Comparison of ENCODE assay signal across 13 cellular contexts in genomic region chr2:216740557-216741222, GRCh38. TPM values are rescaled to one million over a fixed set of nuclear protein-coding genes. Genes with fewer than 3 reads are reported as not detected.
A peak's percentile ranks its signal among the peaks of the same experiment; 100 is the strongest.
DNase-seq lines count a peak whose midpoint lies in the region; ATAC-seq and TF ChIP-seq lines count a peak whose summit lies in the region.
"Had no signal": no experiment of that assay in that cellular context is flagged by ENCODE, and none has a peak within 500 bp of the region (broad histone marks: within the 10 kb centered on the region; RNA-seq: fewer than 3 reads in every experiment).

No MANE protein-coding gene starts in this region.

- no peaks in the 10 kb centered on the region for H3K9me3 ChIP-seq in esophagus muscularis mucosa
- H3K9me3 ChIP-seq in transverse colon: no peaks in the 10 kb centered on the region

- in situ Hi-C loops in transverse colon (cut with MboI; ENCODE audit: low pct_ligation_motif_present in 1 of 4, low pct_unique_long_range_greater_than_20kb in 1 of 4, low sequenced_read_pairs in 3 of 4): no loop called here

- TF ChIP-seq CTCF in esophagus muscularis mucosa (IDR thresholded peaks at IDR 0.05) (no peak), transverse colon (IDR thresholded peaks at IDR 0.05) (no peak)

- H3K4me3 ChIP-seq in esophagus muscularis mucosa (no peak overlapping the region), transverse colon (no peak overlapping the region)

- H3K27me3 ChIP-seq in esophagus muscularis mucosa (no peaks in the 10 kb centered on the region), transverse colon (no peaks in the 10 kb centered on the region)

- DNase-seq in NCI-H2029 treated with DMSO at 0.1 percent for 48 hours (lab: John Stamatoyannopoulos, UW): peak; percentile 43
- no peak for DNase-seq in esophagus muscularis mucosa (ENCODE audit: extremely low spot score)
- DNase-seq in lung microvascular endothelial cell (ENCODE audit: low read depth in 2 of 2): peak; percentile 28 to 39
- DNase-seq in transverse colon: no peak
- no peak for DNase-seq in NCI-H187 (lab: John Stamatoyannopoulos, UW)
- DNase-seq: glutamatergic neuron, H7, NCI-H1694, PC-3, T1000 had no signal

- TF ChIP-seq POLR2A in esophagus muscularis mucosa (IDR thresholded peaks at IDR 0.05; ENCODE audit: low read depth) (no peak), transverse colon (IDR thresholded peaks at IDR 0.05) (no peak)

- intact Hi-C loops in esophagus muscularis mucosa (cut with DNase I): no loop called here
- intact Hi-C loops in transverse colon (cut with DNase I; ENCODE audit: low total_unique reads): no loop called here

- TF ChIP-seq EP300 in esophagus muscularis mucosa (IDR thresholded peaks at IDR 0.05) (no peak), transverse colon (IDR thresholded peaks at IDR 0.05; ENCODE audit: low read depth) (no peak)

- peaks cover 23 to 74% (median 67%) of the 10 kb centered on the region in 4 donors for H3K4me1 ChIP-seq in esophagus muscularis mucosa
- H3K4me1 ChIP-seq in transverse colon: peaks cover 19 to 54% (median 22%) of the 10 kb centered on the region in 4 donors

- H3K27ac ChIP-seq in esophagus muscularis mucosa (replicated peaks in 1 of 4) (peak overlapping the region; percentile 68 to 82 (median 76)), transverse colon (peak overlapping the region; percentile 76 to 87 (median 82))

- no peaks in the 10 kb centered on the region for H3K36me3 ChIP-seq in esophagus muscularis mucosa
- H3K36me3 ChIP-seq in transverse colon: no peaks in the 10 kb centered on the region

- WGBS in esophagus muscularis mucosa: 35% methylated on average over 6 of the region's 6 CpGs
- 35 to 38% methylated on average over 6 of the region's 6 CpGs for WGBS in transverse colon (ENCODE audit: low coverage in 1 of 2), 2 donors

- ATAC-seq in GM19351 (IDR thresholded peaks at IDR 0.05; ENCODE audit: unreplicated experiment) (no peak), GM19324 (IDR thresholded peaks at IDR 0.05; ENCODE audit: low FRiP score, unreplicated experiment) (no peak)
- ATAC-seq: PC-3 had no signal

RNA-seq across cellular contexts. Expression of gene IGFBP5, which starts 45.3 kb away (rescaled TPM):
- total RNA-seq in esophagus muscularis mucosa (1,000 to 10,000 TPM in 1 of 4 donors, 100 to 1,000 TPM in 3; 547 to 1,471 (median 705) TPM), lung microvascular endothelial cell (0.20 and 5.0 TPM in 2 replicates), transverse colon (100 to 1,000 TPM; 146 to 263 (median 190) TPM)
- total RNA-seq: activated CD8-positive, alpha-beta memory T cell treated with anti-CD3 and anti-CD28 coated beads for 36 hours had no signal

Comparison
In these comparisons a context has a peak if more than half of its experiments do, and no peak if none do; other contexts are left out.
1. DNase-seq: peak in NCI-H2029 treated with DMSO at 0.1 percent for 48 hours (single experiment) and lung microvascular endothelial cell (2 of 2); none in esophagus muscularis mucosa (single experiment), transverse colon (single experiment) and NCI-H187 (0 of 2).
2. RNA of gene IGFBP5, which starts 45.3 kb away (total RNA-seq): 547 to 1,471 TPM in esophagus muscularis mucosa and 146 to 263 TPM in transverse colon; 0.20 to 5.0 TPM in lung microvascular endothelial cell; every median in the first group is over 10 times any median in the second.